1 cellular context compared by ENCODE assay signal in genomic region chr7:130232209-130232608, GRCh38.
A peak's percentile ranks its signal among the peaks of the same experiment; 100 is the strongest.
TF ChIP-seq lines count a peak whose summit lies in the region.

No MANE protein-coding gene starts in this region.

TF ChIP-seq in K562, 482 proteins besides CTCF, POLR2A, EP300 and RAD21:
- TF ChIP-seq KLF10 (CRISPR knock-in tag; IDR thresholded peaks at IDR 0.05) (no peak), ARNT (IDR thresholded peaks at IDR 0.05) (no peak), ZNF282 (CRISPR knock-in tag; IDR thresholded peaks at IDR 0.05) (no peak), PREB (CRISPR knock-in tag; IDR thresholded peaks at IDR 0.05) (no peak), KLF1 (tag; IDR thresholded peaks at IDR 0.05) (0 out of 2 replicates have a peak, but pooled peaks have one; percentile 22), FOXA1 (IDR thresholded peaks at IDR 0.05; ENCODE audit: borderline replicate concordance) (no peak), NFIX (CRISPR knock-in tag; IDR thresholded peaks at IDR 0.05; ENCODE audit: low read depth) (no peak), CEBPB (tag; IDR thresholded peaks at IDR 0.05) (no peak)
- TF ChIP-seq, protein P1, sequence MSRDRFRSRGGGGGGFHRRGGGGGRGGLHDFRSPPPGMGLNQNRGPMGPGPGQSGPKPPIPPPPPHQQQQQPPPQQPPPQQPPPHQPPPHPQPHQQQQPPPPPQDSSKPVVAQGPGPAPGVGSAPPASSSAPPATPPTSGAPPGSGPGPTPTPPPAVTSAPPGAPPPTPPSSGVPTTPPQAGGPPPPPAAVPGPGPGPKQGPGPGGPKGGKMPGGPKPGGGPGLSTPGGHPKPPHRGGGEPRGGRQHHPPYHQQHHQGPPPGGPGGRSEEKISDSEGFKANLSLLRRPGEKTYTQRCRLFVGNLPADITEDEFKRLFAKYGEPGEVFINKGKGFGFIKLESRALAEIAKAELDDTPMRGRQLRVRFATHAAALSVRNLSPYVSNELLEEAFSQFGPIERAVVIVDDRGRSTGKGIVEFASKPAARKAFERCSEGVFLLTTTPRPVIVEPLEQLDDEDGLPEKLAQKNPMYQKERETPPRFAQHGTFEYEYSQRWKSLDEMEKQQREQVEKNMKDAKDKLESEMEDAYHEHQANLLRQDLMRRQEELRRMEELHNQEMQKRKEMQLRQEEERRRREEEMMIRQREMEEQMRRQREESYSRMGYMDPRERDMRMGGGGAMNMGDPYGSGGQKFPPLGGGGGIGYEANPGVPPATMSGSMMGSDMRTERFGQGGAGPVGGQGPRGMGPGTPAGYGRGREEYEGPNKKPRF (IDR thresholded peaks at IDR 0.05; ENCODE audit: low read depth, low read length): no peak
